In the genomic region with DNA sequence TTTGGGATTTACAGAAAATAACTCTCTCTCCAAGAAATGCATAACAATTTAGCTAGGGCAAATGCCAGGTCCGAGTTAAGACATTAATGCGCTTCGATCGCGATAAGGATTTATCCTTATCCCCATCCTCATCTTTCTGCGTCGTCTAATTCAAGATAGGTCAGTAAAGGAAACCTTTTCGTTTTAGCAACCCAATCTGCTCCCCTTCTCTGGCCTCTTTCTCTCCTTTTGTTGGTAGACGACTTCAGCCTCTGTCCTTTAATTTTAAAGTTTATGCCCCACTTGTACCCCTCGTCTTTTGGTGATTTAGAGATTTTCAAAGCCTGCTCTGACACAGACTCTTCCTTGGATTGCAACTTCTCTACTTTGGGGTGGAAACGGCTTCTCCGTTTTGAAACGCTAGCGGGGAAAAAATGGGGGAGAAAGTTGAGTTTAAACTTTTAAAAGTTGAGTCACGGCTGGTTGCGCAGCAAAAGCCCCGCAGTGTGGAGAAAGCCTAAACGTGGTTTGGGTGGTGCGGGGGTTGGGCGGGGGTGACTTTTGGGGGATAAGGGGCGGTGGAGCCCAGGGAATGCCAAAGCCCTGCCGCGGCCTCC, we compare ENCODE assay signal across 8 cellular contexts. TPM values are rescaled to one million over a fixed set of nuclear protein-coding genes. Genes with fewer than 3 reads are reported as not detected.
DNase-seq lines count a peak whose midpoint lies in the region; ATAC-seq, FAIRE-seq and TF ChIP-seq lines count a peak whose summit lies in the region.

No MANE protein-coding gene starts in this region.

- FAIRE-seq in astrocyte (lab: Jason Lieb, UNC) = no peak

- H3K4me3 ChIP-seq in astrocyte (ENCODE audit: insufficient read depth, low read depth, low read length) = peak overlapping the region; percentile 49
- H3K4me3 ChIP-seq in lower lobe of right lung = peak overlapping the region; percentile 67
- H3K4me3 ChIP-seq in thyroid gland (replicated peaks in 1 of 3) = peak overlapping the region; percentile 29 to 57 (median 44)

- H3K27me3 ChIP-seq in astrocyte (ENCODE audit: insufficient read depth, low read length) = no peaks in the 10 kb centered on the region
- peaks cover 19% of the 10 kb centered on the region for H3K27me3 ChIP-seq in lower lobe of right lung (ENCODE audit: low read depth)
- no peaks in the 10 kb centered on the region for H3K27me3 ChIP-seq in thyroid gland

- H3K4me1 ChIP-seq in astrocyte (ENCODE audit: insufficient read depth, low read length) (peaks cover 15% of the 10 kb centered on the region), lower lobe of right lung (peaks cover 3% of the 10 kb centered on the region), thyroid gland (peaks cover 0 to 5% of the 10 kb centered on the region in 2 donors)

- H3K79me2 ChIP-seq in astrocyte (ENCODE audit: insufficient read depth, low read length) = peaks cover 41% of the 10 kb centered on the region

- H2AFZ ChIP-seq in astrocyte (ENCODE audit: low read depth, low read length) = peak overlapping the region; percentile 74

- no peak for DNase-seq in activated T-cell treated with anti-CD3 and anti-CD28 coated beads, Interleukin-2, amount 50 U/mL, for 24 hours
- DNase-seq in activated T-cell treated with anti-CD3 and anti-CD28 coated beads for 4 hours (no peak), astrocyte (ENCODE audit: low read depth) (peak; percentile 17), lower lobe of right lung (no peak), thyroid gland (no peak)

- H3K27ac ChIP-seq in astrocyte (ENCODE audit: low read depth, low read length) (peak overlapping the region; percentile 57), lower lobe of right lung (peak overlapping the region; percentile 79), thyroid gland (peak overlapping the region; percentile 32 to 62 (median 60))

- peak overlapping the region; percentile 83 for H3K4me2 ChIP-seq in astrocyte (ENCODE audit: low read length)

- 34 to 35% methylated on average over 22 to 23 of the region's 23 CpGs for WGBS in thyroid gland, 2 donors

- H3K9me3 ChIP-seq in astrocyte (ENCODE audit: insufficient read depth, low read depth, low read length) = no peaks in the 10 kb centered on the region
- H3K9me3 ChIP-seq in lower lobe of right lung = no peaks in the 10 kb centered on the region
- H3K9me3 ChIP-seq in thyroid gland = no peaks in the 10 kb centered on the region

- H3K36me3 ChIP-seq in astrocyte (ENCODE audit: insufficient read depth, low read length) (no peaks in the 10 kb centered on the region), lower lobe of right lung (no peaks in the 10 kb centered on the region), thyroid gland (no peaks in the 10 kb centered on the region)

- no peaks in the 10 kb centered on the region for H3K9me3 Mint-ChIP-seq in activated T-cell treated with anti-CD3 and anti-CD28 coated beads, Interleukin-2, amount 50 U/mL, for 24 hours
- no peaks in the 10 kb centered on the region for H3K9me3 Mint-ChIP-seq in astrocyte (ENCODE audit: unreplicated experiment)

- peaks cover 84% of the 10 kb centered on the region for H3K27me3 Mint-ChIP-seq in activated T-cell treated with anti-CD3 and anti-CD28 coated beads, Interleukin-2, amount 50 U/mL, for 24 hours
- H3K27me3 Mint-ChIP-seq in astrocyte (ENCODE audit: low read depth, unreplicated experiment) = no peaks in the 10 kb centered on the region

- no peaks in the 10 kb centered on the region for H3K36me3 Mint-ChIP-seq in activated T-cell treated with anti-CD3 and anti-CD28 coated beads, Interleukin-2, amount 50 U/mL, for 24 hours (ENCODE audit: low read depth)
- H3K36me3 Mint-ChIP-seq in astrocyte (ENCODE audit: low read depth, unreplicated experiment) = no peaks in the 10 kb centered on the region

- ATAC-seq in lower lobe of right lung (no peak), GM21619 (IDR thresholded peaks at IDR 0.05; ENCODE audit: unreplicated experiment) (no peak), GM19023 (IDR thresholded peaks at IDR 0.05; ENCODE audit: unreplicated experiment) (no peak), GM21576 (IDR thresholded peaks at IDR 0.05; ENCODE audit: unreplicated experiment) (no peak)

- H3K4me1 Mint-ChIP-seq in activated T-cell treated with anti-CD3 and anti-CD28 coated beads, Interleukin-2, amount 50 U/mL, for 24 hours (ENCODE audit: low read depth) = peaks cover 13% of the 10 kb centered on the region
- H3K4me1 Mint-ChIP-seq in astrocyte (ENCODE audit: low read depth, unreplicated experiment) = peaks cover 9% of the 10 kb centered on the region

- TF ChIP-seq CTCF in astrocyte (IDR thresholded peaks at IDR 0.05; ENCODE audit: insufficient read depth, low read depth, low read length) (no peak), lower lobe of right lung (IDR thresholded peaks at IDR 0.05) (no peak), thyroid gland (IDR thresholded peaks at IDR 0.05) (no peak)

- H3K4me3 Mint-ChIP-seq in activated T-cell treated with anti-CD3 and anti-CD28 coated beads, Interleukin-2, amount 50 U/mL, for 24 hours = peak overlapping the region; percentile 54
- H3K4me3 Mint-ChIP-seq in astrocyte (ENCODE audit: unreplicated experiment) = peak overlapping the region; percentile 83

- TF ChIP-seq POLR2A in thyroid gland (IDR thresholded peaks at IDR 0.05) = no peak

- intact Hi-C loops in lower lobe of right lung (cut with DNase I) = no loop called here
- intact Hi-C loops in thyroid gland (cut with DNase I) = no loop called here

- H3K27ac Mint-ChIP-seq in activated T-cell treated with anti-CD3 and anti-CD28 coated beads, Interleukin-2, amount 50 U/mL, for 24 hours = no peak overlapping the region
- no peak overlapping the region for H3K27ac Mint-ChIP-seq in astrocyte (ENCODE audit: unreplicated experiment)

- H3K9ac ChIP-seq in astrocyte (ENCODE audit: low read length) = peak overlapping the region; percentile 90

- peaks cover 22% of the 10 kb centered on the region for H4K20me1 ChIP-seq in astrocyte (ENCODE audit: insufficient read depth, low read length)

RNA-seq across cellular contexts. Expression of gene FGF2, which starts 0.5 kb away (rescaled TPM):
- 30.5 and 38.4 TPM in 2 replicates for total RNA-seq in astrocyte
- 8.1 TPM for total RNA-seq in lower lobe of right lung
- total RNA-seq in thyroid gland = 1 to 10 TPM; 3.0 to 8.9 (median 3.5) TPM
